Comparison of ENCODE assay signal across 14 cellular contexts in genomic region chr12:45363903-45364302, GRCh38.
DNase-seq lines count a peak whose midpoint lies in the region; TF ChIP-seq lines count a peak whose summit lies in the region.
"Had no signal": no experiment of that assay in that cellular context is flagged by ENCODE, and none has a peak within 500 bp of the region (broad histone marks: within the 10 kb centered on the region; RNA-seq: fewer than 3 reads in every experiment).

No MANE protein-coding gene starts in this region.

- no peak for TF ChIP-seq CTCF in endothelial cell (IDR thresholded peaks at IDR 0.05; ENCODE audit: unreplicated experiment)

- no peaks in the 10 kb centered on the region for H3K27me3 Mint-ChIP-seq in endothelial cell (ENCODE audit: unreplicated experiment)
- H3K27me3 Mint-ChIP-seq: CD4-positive, alpha-beta T cell had no signal

- H3K9me3 Mint-ChIP-seq in endothelial cell (ENCODE audit: unreplicated experiment), result peaks cover 11% of the 10 kb centered on the region

- H3K4me1 Mint-ChIP-seq in endothelial cell (ENCODE audit: unreplicated experiment), result no peaks in the 10 kb centered on the region
- H3K4me1 Mint-ChIP-seq: H9 had no signal

- peaks cover 26% of the 10 kb centered on the region for H3K36me3 Mint-ChIP-seq in endothelial cell (ENCODE audit: low read depth, unreplicated experiment)

- H3K27ac Mint-ChIP-seq in endothelial cell (ENCODE audit: unreplicated experiment), result no peak overlapping the region
- H3K27ac Mint-ChIP-seq: CD4-positive, alpha-beta T cell; H9 had no signal

- peak overlapping the region; percentile 59 for H3K4me3 Mint-ChIP-seq in endothelial cell (ENCODE audit: unreplicated experiment)
- H3K4me3 Mint-ChIP-seq: CD4-positive, alpha-beta T cell; H9 had no signal

- DNase-seq in DMS53 (lab: John Stamatoyannopoulos, UW), result peak; percentile 22
- DNase-seq in DMS53 treated with DMSO at 0.1 percent for 48 hours (lab: John Stamatoyannopoulos, UW; ENCODE audit: unreplicated experiment), result no peak
- DNase-seq in amniotic epithelial cell (ENCODE audit: low read depth), result peak; percentile 22
- DNase-seq in endothelial cell (ENCODE audit: low spot score), result no peak
- DNase-seq in anterior cingulate cortex (lab: John Stamatoyannopoulos, UW), result no peak
- no peak for DNase-seq in OCI-M2 (lab: John Stamatoyannopoulos, UW; ENCODE audit: unreplicated experiment)
- DNase-seq in kidney glomerular epithelial cell (lab: John Stamatoyannopoulos, UW), result no peak
- DNase-seq: AML-193; CD4-positive, alpha-beta T cell; DMS153; DND-41; EL; GOT3; H9 had no signal

Comparison
In these comparisons a context has a peak if more than half of its experiments do, and no peak if none do; other contexts are left out.
1. DNase-seq: peak in DMS53 (single experiment) and amniotic epithelial cell (single experiment); none in DMS53 treated with DMSO at 0.1 percent for 48 hours (single experiment), endothelial cell (single experiment), anterior cingulate cortex (0 of 58), OCI-M2 (single experiment) and kidney glomerular epithelial cell (single experiment).